ENCODE assay signal across 11 cellular contexts in genomic region chr9:27485158-27485557, GRCh38. TPM values are rescaled to one million over a fixed set of nuclear protein-coding genes. Genes with fewer than 3 reads are reported as not detected.
A peak's percentile ranks its signal among the peaks of the same experiment; 100 is the strongest.
DNase-seq lines count a peak whose midpoint lies in the region; ATAC-seq and TF ChIP-seq lines count a peak whose summit lies in the region.
"Had no signal": no experiment of that assay in that cellular context is flagged by ENCODE, and none has a peak within 500 bp of the region (broad histone marks: within the 10 kb centered on the region; RNA-seq: fewer than 3 reads in every experiment).

No MANE protein-coding gene starts in this region.

- ATAC-seq in GM18873 (IDR thresholded peaks at IDR 0.05; ENCODE audit: low FRiP score, unreplicated experiment) = peak; percentile 83
- ATAC-seq in GM21528 (IDR thresholded peaks at IDR 0.05; ENCODE audit: low FRiP score, unreplicated experiment) = peak; percentile 88
- peak; percentile 85 for ATAC-seq in HG03196 (IDR thresholded peaks at IDR 0.05; ENCODE audit: unreplicated experiment)
- ATAC-seq in memory B cell (ENCODE audit: low read depth) = peak; percentile 87
- no peak for ATAC-seq in gastrocnemius medialis

- no peaks in the 10 kb centered on the region for H3K4me1 ChIP-seq in gastrocnemius medialis

- no peaks in the 10 kb centered on the region for H3K9me3 Mint-ChIP-seq in memory B cell

- no peaks in the 10 kb centered on the region for H3K36me3 ChIP-seq in gastrocnemius medialis
- H3K36me3 ChIP-seq: neutrophil had no signal

- intact Hi-C loops in gastrocnemius medialis (cut with DNase I; ENCODE audit: low total_unique reads) = no loop called here

- peak overlapping the region; percentile 8 for H3K4me3 Mint-ChIP-seq in memory B cell

- DNase-seq in memory B cell (ENCODE audit: low spot score in 2 of 2) (peak in 1 of 2 donors; percentile 43), AG08396 (ENCODE audit: low spot score) (no peak), coronary artery (ENCODE audit: low spot score) (no peak), gastrocnemius medialis (no peak)
- DNase-seq: activated CD4-positive, alpha-beta T cell treated with anti-CD3 and anti-CD28 coated beads, Interleukin-2, amount 50 U/mL, for 4 hours had no signal

- H3K4me1 Mint-ChIP-seq in memory B cell = peaks cover 75% of the 10 kb centered on the region

- in situ Hi-C loops in gastrocnemius medialis (cut with MboI; ENCODE audit: low sequenced_read_pairs in 4 of 4) = no loop called here

- H3K4me3 ChIP-seq in coronary artery (no peak overlapping the region), gastrocnemius medialis (no peak overlapping the region)

- peak overlapping the region; percentile 91 for H3K27ac Mint-ChIP-seq in memory B cell

- no peaks in the 10 kb centered on the region for H3K27me3 ChIP-seq in gastrocnemius medialis
- H3K27me3 ChIP-seq: neutrophil had no signal

- peaks cover 3% of the 10 kb centered on the region for H3K36me3 Mint-ChIP-seq in memory B cell

- TF ChIP-seq POLR2A in gastrocnemius medialis (IDR thresholded peaks at IDR 0.05) = no peak

- H3K27ac ChIP-seq in coronary artery = no peak overlapping the region
- H3K27ac ChIP-seq in gastrocnemius medialis = no peak overlapping the region
- H3K27ac ChIP-seq: neutrophil, RWPE1 had no signal

- H3K27me3 Mint-ChIP-seq in memory B cell = no peaks in the 10 kb centered on the region

- TF ChIP-seq CTCF in coronary artery (IDR thresholded peaks at IDR 0.05) (no peak), gastrocnemius medialis (IDR thresholded peaks at IDR 0.05 in 4 of 5, conservative IDR thresholded peaks at IDR 0.05 in 1 of 5) (no peak)

- no peaks in the 10 kb centered on the region for H3K9me3 ChIP-seq in gastrocnemius medialis
- H3K9me3 ChIP-seq: neutrophil had no signal

RNA-seq across cellular contexts. Expression of gene IFNK, which starts 38.9 kb away (rescaled TPM):
- not detected for total RNA-seq in gastrocnemius medialis
- total RNA-seq: cerebellum had no signal

RNA-seq across cellular contexts. Expression of gene MOB3B, which starts 44.5 kb away (rescaled TPM):
- 10 to 100 TPM in 3 of 4 donors, 1 to 10 TPM in 1; 3.4 to 16.3 (median 12.7) TPM for total RNA-seq in gastrocnemius medialis

Comparison
In these comparisons a context has a peak if more than half of its experiments do, and no peak if none do; other contexts are left out.
1. ATAC-seq: peak in GM18873 (single experiment), GM21528 (single experiment), HG03196 (single experiment) and memory B cell (single experiment); none in gastrocnemius medialis (0 of 2).